ENCODE assay signal across 1 cellular context in the genomic region with DNA sequence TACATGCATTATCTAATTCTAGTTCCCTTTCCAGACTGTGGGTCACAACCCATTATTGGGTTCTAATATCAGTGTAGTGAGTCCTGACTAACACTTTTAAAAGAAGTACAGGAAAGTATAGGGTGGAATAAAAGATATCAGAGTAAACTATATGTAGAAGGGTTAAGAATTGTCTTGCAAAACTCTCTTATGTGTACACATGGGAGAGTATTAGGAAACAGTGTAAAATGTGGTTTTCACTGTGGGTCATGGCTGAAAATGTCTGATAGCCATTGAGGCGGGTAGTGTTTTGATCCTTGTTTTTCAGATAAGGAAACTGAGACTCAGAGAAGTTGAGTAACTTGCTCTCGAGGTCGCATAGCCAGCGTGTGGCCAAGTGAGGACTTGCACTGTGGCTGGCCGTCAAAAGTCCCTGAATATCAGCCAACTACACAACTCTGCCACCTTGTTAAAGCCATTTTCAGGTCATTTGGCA.
A peak's percentile ranks its signal among the peaks of the same experiment; 100 is the strongest.
TF ChIP-seq lines count a peak whose summit lies in the region.

No MANE protein-coding gene starts in this region.

TF ChIP-seq in K562, 482 proteins besides CTCF, POLR2A, EP300 and RAD21 (continued from another document and continues in another):
- TF ChIP-seq, protein P1, sequence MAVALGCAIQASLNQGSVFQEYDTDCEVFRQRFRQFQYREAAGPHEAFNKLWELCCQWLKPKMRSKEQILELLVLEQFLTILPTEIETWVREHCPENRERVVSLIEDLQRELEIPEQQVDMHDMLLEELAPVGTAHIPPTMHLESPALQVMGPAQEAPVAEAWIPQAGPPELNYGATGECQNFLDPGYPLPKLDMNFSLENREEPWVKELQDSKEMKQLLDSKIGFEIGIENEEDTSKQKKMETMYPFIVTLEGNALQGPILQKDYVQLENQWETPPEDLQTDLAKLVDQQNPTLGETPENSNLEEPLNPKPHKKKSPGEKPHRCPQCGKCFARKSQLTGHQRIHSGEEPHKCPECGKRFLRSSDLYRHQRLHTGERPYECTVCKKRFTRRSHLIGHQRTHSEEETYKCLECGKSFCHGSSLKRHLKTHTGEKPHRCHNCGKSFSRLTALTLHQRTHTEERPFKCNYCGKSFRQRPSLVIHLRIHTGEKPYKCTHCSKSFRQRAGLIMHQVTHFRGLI (CRISPR knock-in tag; IDR thresholded peaks at IDR 0.05), result no peak
- TF ChIP-seq RBM34 (IDR thresholded peaks at IDR 0.05; ENCODE audit: borderline replicate concordance, insufficient read depth, low read length), result no peak
- no peak for TF ChIP-seq XRCC5 (IDR thresholded peaks at IDR 0.05; ENCODE audit: low read depth, low read length)
- TF ChIP-seq RBM39 (optimal IDR thresholded peaks at IDR 0.05; ENCODE audit: low read depth, low read length), result no peak
- TF ChIP-seq, protein P2, sequence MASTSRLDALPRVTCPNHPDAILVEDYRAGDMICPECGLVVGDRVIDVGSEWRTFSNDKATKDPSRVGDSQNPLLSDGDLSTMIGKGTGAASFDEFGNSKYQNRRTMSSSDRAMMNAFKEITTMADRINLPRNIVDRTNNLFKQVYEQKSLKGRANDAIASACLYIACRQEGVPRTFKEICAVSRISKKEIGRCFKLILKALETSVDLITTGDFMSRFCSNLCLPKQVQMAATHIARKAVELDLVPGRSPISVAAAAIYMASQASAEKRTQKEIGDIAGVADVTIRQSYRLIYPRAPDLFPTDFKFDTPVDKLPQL (IDR thresholded peaks at IDR 0.05; ENCODE audit: extremely low read depth, insufficient read length), result no peak
- TF ChIP-seq, protein P3, sequence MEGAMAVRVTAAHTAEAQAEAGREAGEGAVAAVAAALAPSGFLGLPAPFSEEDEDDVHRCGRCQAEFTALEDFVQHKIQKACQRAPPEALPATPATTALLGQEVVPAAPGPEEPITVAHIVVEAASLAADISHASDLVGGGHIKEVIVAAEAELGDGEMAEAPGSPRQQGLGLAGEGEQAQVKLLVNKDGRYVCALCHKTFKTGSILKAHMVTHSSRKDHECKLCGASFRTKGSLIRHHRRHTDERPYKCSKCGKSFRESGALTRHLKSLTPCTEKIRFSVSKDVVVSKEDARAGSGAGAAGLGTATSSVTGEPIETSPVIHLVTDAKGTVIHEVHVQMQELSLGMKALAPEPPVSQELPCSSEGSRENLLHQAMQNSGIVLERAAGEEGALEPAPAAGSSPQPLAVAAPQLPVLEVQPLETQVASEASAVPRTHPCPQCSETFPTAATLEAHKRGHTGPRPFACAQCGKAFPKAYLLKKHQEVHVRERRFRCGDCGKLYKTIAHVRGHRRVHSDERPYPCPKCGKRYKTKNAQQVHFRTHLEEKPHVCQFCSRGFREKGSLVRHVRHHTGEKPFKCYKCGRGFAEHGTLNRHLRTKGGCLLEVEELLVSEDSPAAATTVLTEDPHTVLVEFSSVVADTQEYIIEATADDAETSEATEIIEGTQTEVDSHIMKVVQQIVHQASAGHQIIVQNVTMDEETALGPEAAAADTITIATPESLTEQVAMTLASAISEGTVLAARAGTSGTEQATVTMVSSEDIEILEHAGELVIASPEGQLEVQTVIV (CRISPR knock-in tag; IDR thresholded peaks at IDR 0.05; ENCODE audit: borderline replicate concordance), result no peak
- TF ChIP-seq CTBP1 (IDR thresholded peaks at IDR 0.05; ENCODE audit: borderline replicate concordance), result no peak
- peak; percentile 36; the same call in 1 of the 2 replicates for TF ChIP-seq CBFA2T2 (conservative IDR thresholded peaks at IDR 0.05)
- no peak for TF ChIP-seq ZNF23 (CRISPR knock-in tag; IDR thresholded peaks at IDR 0.05)
- no peak for TF ChIP-seq FOXA1 (IDR thresholded peaks at IDR 0.05; ENCODE audit: borderline replicate concordance)
- no peak for TF ChIP-seq ZNF431 (CRISPR knock-in tag; IDR thresholded peaks at IDR 0.05)
- TF ChIP-seq RBBP5 (IDR thresholded peaks at IDR 0.05; ENCODE audit: borderline replicate concordance, insufficient read depth, low read length, poor library complexity, severe bottlenecking), result no peak
- no peak for TF ChIP-seq ZNF707 (CRISPR knock-in tag; conservative IDR thresholded peaks at IDR 0.05)
- TF ChIP-seq BCOR (IDR thresholded peaks at IDR 0.05), result no peak
- 0 out of 2 replicates have a peak, but pooled peaks have one; percentile 16 for TF ChIP-seq ARID1B (IDR thresholded peaks at IDR 0.05)
- no peak for TF ChIP-seq NBN (IDR thresholded peaks at IDR 0.05; ENCODE audit: low read depth)
- TF ChIP-seq, protein P4, sequence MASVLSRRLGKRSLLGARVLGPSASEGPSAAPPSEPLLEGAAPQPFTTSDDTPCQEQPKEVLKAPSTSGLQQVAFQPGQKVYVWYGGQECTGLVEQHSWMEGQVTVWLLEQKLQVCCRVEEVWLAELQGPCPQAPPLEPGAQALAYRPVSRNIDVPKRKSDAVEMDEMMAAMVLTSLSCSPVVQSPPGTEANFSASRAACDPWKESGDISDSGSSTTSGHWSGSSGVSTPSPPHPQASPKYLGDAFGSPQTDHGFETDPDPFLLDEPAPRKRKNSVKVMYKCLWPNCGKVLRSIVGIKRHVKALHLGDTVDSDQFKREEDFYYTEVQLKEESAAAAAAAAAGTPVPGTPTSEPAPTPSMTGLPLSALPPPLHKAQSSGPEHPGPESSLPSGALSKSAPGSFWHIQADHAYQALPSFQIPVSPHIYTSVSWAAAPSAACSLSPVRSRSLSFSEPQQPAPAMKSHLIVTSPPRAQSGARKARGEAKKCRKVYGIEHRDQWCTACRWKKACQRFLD (CRISPR knock-in tag; IDR thresholded peaks at IDR 0.05), result no peak
- TF ChIP-seq ZBTB8A (IDR thresholded peaks at IDR 0.05; ENCODE audit: partially characterized antibody), result no peak
- TF ChIP-seq HNRNPUL1 (IDR thresholded peaks at IDR 0.05; ENCODE audit: low read length), result no peak
- no peak for TF ChIP-seq MIER1 (IDR thresholded peaks at IDR 0.05; ENCODE audit: low read depth)
- TF ChIP-seq CEBPB (tag; IDR thresholded peaks at IDR 0.05), result peak; percentile 61; the same call in 1 of the 2 replicates
- TF ChIP-seq CBFA2T3 (IDR thresholded peaks at IDR 0.05), result peak; percentile 52
- TF ChIP-seq KDM2B (CRISPR knock-in tag; IDR thresholded peaks at IDR 0.05), result no peak
- TF ChIP-seq TRIM24 (IDR thresholded peaks at IDR 0.05), result 0 out of 4 replicates have a peak, but pooled peaks of 1 of the 2 experiments have one; percentile 11
- TF ChIP-seq HNRNPH1 (optimal IDR thresholded peaks at IDR 0.05; ENCODE audit: low read depth, low read length), result no peak
- peak; percentile 37; the same call in 1 of the 2 replicates for TF ChIP-seq TEAD4 (IDR thresholded peaks at IDR 0.05; ENCODE audit: low read length)
- TF ChIP-seq TEAD4 (CRISPR knock-in tag; IDR thresholded peaks at IDR 0.05; ENCODE audit: borderline replicate concordance), result no peak
- TF ChIP-seq CREB1 (IDR thresholded peaks at IDR 0.05), result no peak
- TF ChIP-seq CREB1 (CRISPR knock-in tag; IDR thresholded peaks at IDR 0.05), result no peak
- TF ChIP-seq CBFB (CRISPR knock-in tag; IDR thresholded peaks at IDR 0.05), result no peak
- TF ChIP-seq, protein P5, sequence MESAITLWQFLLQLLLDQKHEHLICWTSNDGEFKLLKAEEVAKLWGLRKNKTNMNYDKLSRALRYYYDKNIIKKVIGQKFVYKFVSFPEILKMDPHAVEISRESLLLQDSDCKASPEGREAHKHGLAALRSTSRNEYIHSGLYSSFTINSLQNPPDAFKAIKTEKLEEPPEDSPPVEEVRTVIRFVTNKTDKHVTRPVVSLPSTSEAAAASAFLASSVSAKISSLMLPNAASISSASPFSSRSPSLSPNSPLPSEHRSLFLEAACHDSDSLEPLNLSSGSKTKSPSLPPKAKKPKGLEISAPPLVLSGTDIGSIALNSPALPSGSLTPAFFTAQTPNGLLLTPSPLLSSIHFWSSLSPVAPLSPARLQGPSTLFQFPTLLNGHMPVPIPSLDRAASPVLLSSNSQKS (CRISPR knock-in tag; IDR thresholded peaks at IDR 0.05), result no peak
- no peak for TF ChIP-seq ZNF184 (CRISPR knock-in tag; IDR thresholded peaks at IDR 0.05)
- no peak for TF ChIP-seq SMAD4 (CRISPR knock-in tag; conservative IDR thresholded peaks at IDR 0.05)
- TF ChIP-seq GABPB2 (CRISPR knock-in tag; conservative IDR thresholded peaks at IDR 0.05), result no peak
- no peak for TF ChIP-seq TRIM28 (IDR thresholded peaks at IDR 0.05)
- TF ChIP-seq KDM5B (IDR thresholded peaks at IDR 0.05; ENCODE audit: insufficient replicate concordance, low read depth, low read length), result no peak
- TF ChIP-seq HNRNPK (IDR thresholded peaks at IDR 0.05; ENCODE audit: low read depth, low read length, poor library complexity, severe bottlenecking), result no peak
- TF ChIP-seq TAL1 (IDR thresholded peaks at IDR 0.05), result peak; percentile 36; the same call in 1 of the 2 replicates
- TF ChIP-seq, protein P6, sequence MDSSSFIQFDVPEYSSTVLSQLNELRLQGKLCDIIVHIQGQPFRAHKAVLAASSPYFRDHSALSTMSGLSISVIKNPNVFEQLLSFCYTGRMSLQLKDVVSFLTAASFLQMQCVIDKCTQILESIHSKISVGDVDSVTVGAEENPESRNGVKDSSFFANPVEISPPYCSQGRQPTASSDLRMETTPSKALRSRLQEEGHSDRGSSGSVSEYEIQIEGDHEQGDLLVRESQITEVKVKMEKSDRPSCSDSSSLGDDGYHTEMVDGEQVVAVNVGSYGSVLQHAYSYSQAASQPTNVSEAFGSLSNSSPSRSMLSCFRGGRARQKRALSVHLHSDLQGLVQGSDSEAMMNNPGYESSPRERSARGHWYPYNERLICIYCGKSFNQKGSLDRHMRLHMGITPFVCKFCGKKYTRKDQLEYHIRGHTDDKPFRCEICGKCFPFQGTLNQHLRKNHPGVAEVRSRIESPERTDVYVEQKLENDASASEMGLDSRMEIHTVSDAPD (CRISPR knock-in tag; IDR thresholded peaks at IDR 0.05), result no peak
- no peak for TF ChIP-seq SREBF1 (IDR thresholded peaks at IDR 0.05; ENCODE audit: borderline replicate concordance, low read depth, low read length)
- no peak for TF ChIP-seq CAMTA2 (CRISPR knock-in tag; conservative IDR thresholded peaks at IDR 0.05)
- no peak for TF ChIP-seq TAF7 (tag; IDR thresholded peaks at IDR 0.05)
- TF ChIP-seq CHCHD3 (CRISPR knock-in tag; IDR thresholded peaks at IDR 0.05), result no peak
- no peak for TF ChIP-seq ZNF668 (CRISPR knock-in tag; IDR thresholded peaks at IDR 0.05)
- no peak for TF ChIP-seq HDAC3 (IDR thresholded peaks at IDR 0.05; ENCODE audit: borderline replicate concordance, partially characterized antibody)
- TF ChIP-seq MAZ (CRISPR knock-in tag; conservative IDR thresholded peaks at IDR 0.05 in 1 of 2, IDR thresholded peaks at IDR 0.05 in 1 of 2), result no peak
- no peak for TF ChIP-seq HCFC1 (IDR thresholded peaks at IDR 0.05; ENCODE audit: low read depth, low read length)
- no peak for TF ChIP-seq ZNF766 (CRISPR knock-in tag; conservative IDR thresholded peaks at IDR 0.05)
- no peak for TF ChIP-seq NFE2L1 (tag; IDR thresholded peaks at IDR 0.05; ENCODE audit: borderline replicate concordance, low read depth)
- peak; percentile 37 for TF ChIP-seq NFIC (IDR thresholded peaks at IDR 0.05)
- no peak for TF ChIP-seq JUN (IDR thresholded peaks at IDR 0.05; ENCODE audit: borderline replicate concordance, low read depth, low read length)
- TF ChIP-seq JUN (CRISPR knock-in tag; IDR thresholded peaks at IDR 0.05; ENCODE audit: borderline replicate concordance), result no peak
- TF ChIP-seq PHF8 (IDR thresholded peaks at IDR 0.05; ENCODE audit: borderline replicate concordance, low read length), result no peak
- TF ChIP-seq, protein P7, sequence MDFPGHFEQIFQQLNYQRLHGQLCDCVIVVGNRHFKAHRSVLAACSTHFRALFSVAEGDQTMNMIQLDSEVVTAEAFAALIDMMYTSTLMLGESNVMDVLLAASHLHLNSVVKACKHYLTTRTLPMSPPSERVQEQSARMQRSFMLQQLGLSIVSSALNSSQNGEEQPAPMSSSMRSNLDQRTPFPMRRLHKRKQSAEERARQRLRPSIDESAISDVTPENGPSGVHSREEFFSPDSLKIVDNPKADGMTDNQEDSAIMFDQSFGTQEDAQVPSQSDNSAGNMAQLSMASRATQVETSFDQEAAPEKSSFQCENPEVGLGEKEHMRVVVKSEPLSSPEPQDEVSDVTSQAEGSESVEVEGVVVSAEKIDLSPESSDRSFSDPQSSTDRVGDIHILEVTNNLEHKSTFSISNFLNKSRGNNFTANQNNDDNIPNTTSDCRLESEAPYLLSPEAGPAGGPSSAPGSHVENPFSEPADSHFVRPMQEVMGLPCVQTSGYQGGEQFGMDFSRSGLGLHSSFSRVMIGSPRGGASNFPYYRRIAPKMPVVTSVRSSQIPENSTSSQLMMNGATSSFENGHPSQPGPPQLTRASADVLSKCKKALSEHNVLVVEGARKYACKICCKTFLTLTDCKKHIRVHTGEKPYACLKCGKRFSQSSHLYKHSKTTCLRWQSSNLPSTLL (IDR thresholded peaks at IDR 0.05), result no peak
- TF ChIP-seq RBM17 (IDR thresholded peaks at IDR 0.05; ENCODE audit: borderline replicate concordance, low read depth, low read length), result no peak
